In genomic region chr22:24053481-24054226, GRCh38 we compare ENCODE assay signal across 1 cellular context.
TF ChIP-seq lines count a peak whose summit lies in the region.

No MANE protein-coding gene starts in this region.

TF ChIP-seq in GM12878, 131 proteins besides CTCF, POLR2A, EP300 and RAD21:
- TF ChIP-seq BHLHE40 (IDR thresholded peaks at IDR 0.05; ENCODE audit: borderline replicate concordance in 1 of 2, low read depth in 2 of 2, low read length in 1 of 2) (peak; percentile 35 to 54; a peak in 2 of 4 replicates), BCL11A (IDR thresholded peaks at IDR 0.05; ENCODE audit: low read depth, low read length) (no peak), SPI1 (IDR thresholded peaks at IDR 0.05; ENCODE audit: borderline replicate concordance, insufficient read depth, low read depth, low read length) (peak; percentile 91), REST (IDR thresholded peaks at IDR 0.05; ENCODE audit: low read depth, low read length) (no peak), MTA2 (IDR thresholded peaks at IDR 0.05; ENCODE audit: low read depth) (0 out of 2 replicates have a peak, but pooled peaks have one; percentile 42), FOXM1 (IDR thresholded peaks at IDR 0.05; ENCODE audit: low read depth, low read length) (no peak), NFXL1 (IDR thresholded peaks at IDR 0.05; ENCODE audit: borderline replicate concordance) (no peak), IRF4 (IDR thresholded peaks at IDR 0.05; ENCODE audit: low read depth, low read length) (peak; percentile 80; the same call in 1 of the 2 replicates), TCF12 (IDR thresholded peaks at IDR 0.05; ENCODE audit: low read depth, low read length) (0 out of 2 replicates have a peak, but pooled peaks have one; percentile 13), ZNF24 (IDR thresholded peaks at IDR 0.05) (0 out of 2 replicates have a peak, but pooled peaks have one; percentile 43), ZBTB11 (CRISPR knock-in tag; IDR thresholded peaks at IDR 0.05) (no peak), RELB (IDR thresholded peaks at IDR 0.05; ENCODE audit: low read depth) (0 out of 2 replicates have a peak, but pooled peaks have one; percentile 25), RELA (IDR thresholded peaks at IDR 0.05; ENCODE audit: borderline replicate concordance, partially characterized antibody) (no peak), HDGF (IDR thresholded peaks at IDR 0.05) (peak; percentile 88), RB1 (IDR thresholded peaks at IDR 0.05; ENCODE audit: borderline replicate concordance) (no peak), SMARCA5 (IDR thresholded peaks at IDR 0.05) (peak; percentile 79; the same call in 1 of the 2 replicates), DPF2 (IDR thresholded peaks at IDR 0.05) (peak; percentile 51; the same call in 1 of the 2 replicates), EED (IDR thresholded peaks at IDR 0.05; ENCODE audit: low read depth) (no peak)
- TF ChIP-seq, protein P1, sequence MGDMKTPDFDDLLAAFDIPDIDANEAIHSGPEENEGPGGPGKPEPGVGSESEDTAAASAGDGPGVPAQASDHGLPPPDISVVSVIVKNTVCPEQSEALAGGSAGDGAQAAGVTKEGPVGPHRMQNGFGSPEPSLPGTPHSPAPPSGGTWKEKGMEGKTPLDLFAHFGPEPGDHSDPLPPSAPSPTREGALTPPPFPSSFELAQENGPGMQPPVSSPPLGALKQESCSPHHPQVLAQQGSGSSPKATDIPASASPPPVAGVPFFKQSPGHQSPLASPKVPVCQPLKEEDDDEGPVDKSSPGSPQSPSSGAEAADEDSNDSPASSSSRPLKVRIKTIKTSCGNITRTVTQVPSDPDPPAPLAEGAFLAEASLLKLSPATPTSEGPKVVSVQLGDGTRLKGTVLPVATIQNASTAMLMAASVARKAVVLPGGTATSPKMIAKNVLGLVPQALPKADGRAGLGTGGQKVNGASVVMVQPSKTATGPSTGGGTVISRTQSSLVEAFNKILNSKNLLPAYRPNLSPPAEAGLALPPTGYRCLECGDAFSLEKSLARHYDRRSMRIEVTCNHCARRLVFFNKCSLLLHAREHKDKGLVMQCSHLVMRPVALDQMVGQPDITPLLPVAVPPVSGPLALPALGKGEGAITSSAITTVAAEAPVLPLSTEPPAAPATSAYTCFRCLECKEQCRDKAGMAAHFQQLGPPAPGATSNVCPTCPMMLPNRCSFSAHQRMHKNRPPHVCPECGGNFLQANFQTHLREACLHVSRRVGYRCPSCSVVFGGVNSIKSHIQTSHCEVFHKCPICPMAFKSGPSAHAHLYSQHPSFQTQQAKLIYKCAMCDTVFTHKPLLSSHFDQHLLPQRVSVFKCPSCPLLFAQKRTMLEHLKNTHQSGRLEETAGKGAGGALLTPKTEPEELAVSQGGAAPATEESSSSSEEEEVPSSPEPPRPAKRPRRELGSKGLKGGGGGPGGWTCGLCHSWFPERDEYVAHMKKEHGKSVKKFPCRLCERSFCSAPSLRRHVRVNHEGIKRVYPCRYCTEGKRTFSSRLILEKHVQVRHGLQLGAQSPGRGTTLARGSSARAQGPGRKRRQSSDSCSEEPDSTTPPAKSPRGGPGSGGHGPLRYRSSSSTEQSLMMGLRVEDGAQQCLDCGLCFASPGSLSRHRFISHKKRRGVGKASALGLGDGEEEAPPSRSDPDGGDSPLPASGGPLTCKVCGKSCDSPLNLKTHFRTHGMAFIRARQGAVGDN (IDR thresholded peaks at IDR 0.05) = peak; percentile 56; the same call in 1 of the 2 replicates
